ENCODE assay signal across 2 cellular contexts in the genomic region with DNA sequence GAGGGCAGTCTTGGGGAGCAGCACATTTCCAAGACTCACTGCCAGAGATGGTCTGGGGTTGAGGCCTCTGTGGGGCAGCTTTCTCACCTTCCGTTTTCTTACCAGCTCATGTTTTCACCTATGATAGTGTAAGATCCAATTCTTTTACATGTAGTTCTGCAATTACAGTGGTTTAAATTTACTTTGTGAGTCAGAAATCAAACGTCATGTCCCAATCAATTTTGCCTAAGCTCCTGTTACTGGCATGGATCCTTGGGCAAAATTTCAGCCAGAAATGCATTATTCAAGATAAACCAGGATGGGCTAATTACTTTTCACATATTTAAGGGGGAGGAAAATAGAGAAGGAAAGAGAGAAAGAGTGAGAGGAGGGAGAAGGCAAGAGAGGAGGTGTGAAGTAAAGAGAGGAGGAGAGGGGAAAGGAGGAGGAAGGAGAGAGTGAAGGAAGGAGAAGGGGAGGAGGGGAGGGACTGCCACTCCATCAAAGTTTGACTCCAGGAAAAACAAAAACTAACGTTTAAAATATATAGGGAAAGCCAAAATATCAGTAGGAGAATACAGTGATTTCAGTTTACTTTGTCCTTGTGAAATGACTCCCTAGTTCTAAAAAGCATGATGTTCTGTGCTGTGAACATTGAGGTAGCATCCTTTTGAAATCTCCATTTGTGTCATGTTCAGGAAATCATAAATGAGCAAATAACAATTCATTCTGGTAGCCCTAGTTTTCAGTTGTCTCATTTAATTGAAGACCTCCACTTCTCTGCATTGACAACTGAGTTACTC.
A peak's percentile ranks its signal among the peaks of the same experiment; 100 is the strongest.
TF ChIP-seq lines count a peak whose summit lies in the region.

No MANE protein-coding gene starts in this region.

TF ChIP-seq in liver, 16 proteins besides CTCF, POLR2A, EP300 and RAD21:
- no peak for TF ChIP-seq TAF1 (conservative IDR thresholded peaks at IDR 0.05)
- TF ChIP-seq FOXA2 (IDR thresholded peaks at IDR 0.05) = no peak
- TF ChIP-seq, protein P1, sequence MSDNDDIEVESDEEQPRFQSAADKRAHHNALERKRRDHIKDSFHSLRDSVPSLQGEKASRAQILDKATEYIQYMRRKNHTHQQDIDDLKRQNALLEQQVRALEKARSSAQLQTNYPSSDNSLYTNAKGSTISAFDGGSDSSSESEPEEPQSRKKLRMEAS (IDR thresholded peaks at IDR 0.05) = no peak
- no peak for TF ChIP-seq EGR1 (IDR thresholded peaks at IDR 0.05; ENCODE audit: low read depth in 2 of 2)
- TF ChIP-seq, protein P2, sequence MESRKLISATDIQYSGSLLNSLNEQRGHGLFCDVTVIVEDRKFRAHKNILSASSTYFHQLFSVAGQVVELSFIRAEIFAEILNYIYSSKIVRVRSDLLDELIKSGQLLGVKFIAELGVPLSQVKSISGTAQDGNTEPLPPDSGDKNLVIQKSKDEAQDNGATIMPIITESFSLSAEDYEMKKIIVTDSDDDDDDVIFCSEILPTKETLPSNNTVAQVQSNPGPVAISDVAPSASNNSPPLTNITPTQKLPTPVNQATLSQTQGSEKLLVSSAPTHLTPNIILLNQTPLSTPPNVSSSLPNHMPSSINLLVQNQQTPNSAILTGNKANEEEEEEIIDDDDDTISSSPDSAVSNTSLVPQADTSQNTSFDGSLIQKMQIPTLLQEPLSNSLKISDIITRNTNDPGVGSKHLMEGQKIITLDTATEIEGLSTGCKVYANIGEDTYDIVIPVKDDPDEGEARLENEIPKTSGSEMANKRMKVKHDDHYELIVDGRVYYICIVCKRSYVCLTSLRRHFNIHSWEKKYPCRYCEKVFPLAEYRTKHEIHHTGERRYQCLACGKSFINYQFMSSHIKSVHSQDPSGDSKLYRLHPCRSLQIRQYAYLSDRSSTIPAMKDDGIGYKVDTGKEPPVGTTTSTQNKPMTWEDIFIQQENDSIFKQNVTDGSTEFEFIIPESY (IDR thresholded peaks at IDR 0.05) = no peak
- TF ChIP-seq JUND (IDR thresholded peaks at IDR 0.05) = peak; percentile 72 to 80
- TF ChIP-seq HNF4A (conservative IDR thresholded peaks at IDR 0.05) = peak in 1 of 2 donors; percentile 30
- TF ChIP-seq, protein P3, sequence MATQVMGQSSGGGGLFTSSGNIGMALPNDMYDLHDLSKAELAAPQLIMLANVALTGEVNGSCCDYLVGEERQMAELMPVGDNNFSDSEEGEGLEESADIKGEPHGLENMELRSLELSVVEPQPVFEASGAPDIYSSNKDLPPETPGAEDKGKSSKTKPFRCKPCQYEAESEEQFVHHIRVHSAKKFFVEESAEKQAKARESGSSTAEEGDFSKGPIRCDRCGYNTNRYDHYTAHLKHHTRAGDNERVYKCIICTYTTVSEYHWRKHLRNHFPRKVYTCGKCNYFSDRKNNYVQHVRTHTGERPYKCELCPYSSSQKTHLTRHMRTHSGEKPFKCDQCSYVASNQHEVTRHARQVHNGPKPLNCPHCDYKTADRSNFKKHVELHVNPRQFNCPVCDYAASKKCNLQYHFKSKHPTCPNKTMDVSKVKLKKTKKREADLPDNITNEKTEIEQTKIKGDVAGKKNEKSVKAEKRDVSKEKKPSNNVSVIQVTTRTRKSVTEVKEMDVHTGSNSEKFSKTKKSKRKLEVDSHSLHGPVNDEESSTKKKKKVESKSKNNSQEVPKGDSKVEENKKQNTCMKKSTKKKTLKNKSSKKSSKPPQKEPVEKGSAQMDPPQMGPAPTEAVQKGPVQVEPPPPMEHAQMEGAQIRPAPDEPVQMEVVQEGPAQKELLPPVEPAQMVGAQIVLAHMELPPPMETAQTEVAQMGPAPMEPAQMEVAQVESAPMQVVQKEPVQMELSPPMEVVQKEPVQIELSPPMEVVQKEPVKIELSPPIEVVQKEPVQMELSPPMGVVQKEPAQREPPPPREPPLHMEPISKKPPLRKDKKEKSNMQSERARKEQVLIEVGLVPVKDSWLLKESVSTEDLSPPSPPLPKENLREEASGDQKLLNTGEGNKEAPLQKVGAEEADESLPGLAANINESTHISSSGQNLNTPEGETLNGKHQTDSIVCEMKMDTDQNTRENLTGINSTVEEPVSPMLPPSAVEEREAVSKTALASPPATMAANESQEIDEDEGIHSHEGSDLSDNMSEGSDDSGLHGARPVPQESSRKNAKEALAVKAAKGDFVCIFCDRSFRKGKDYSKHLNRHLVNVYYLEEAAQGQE (IDR thresholded peaks at IDR 0.05) = peak; percentile 46
- TF ChIP-seq GABPA (IDR thresholded peaks at IDR 0.05 in 1 of 2, conservative IDR thresholded peaks at IDR 0.05 in 1 of 2) = no peak
- TF ChIP-seq, protein P4, sequence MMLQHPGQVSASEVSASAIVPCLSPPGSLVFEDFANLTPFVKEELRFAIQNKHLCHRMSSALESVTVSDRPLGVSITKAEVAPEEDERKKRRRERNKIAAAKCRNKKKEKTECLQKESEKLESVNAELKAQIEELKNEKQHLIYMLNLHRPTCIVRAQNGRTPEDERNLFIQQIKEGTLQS (IDR thresholded peaks at IDR 0.05) = peak; percentile 61

TF ChIP-seq in HepG2, 621 proteins besides CTCF, POLR2A, EP300 and RAD21:
- no peak for TF ChIP-seq ZNF569 (CRISPR knock-in tag; IDR thresholded peaks at IDR 0.05; ENCODE audit: borderline replicate concordance)
